ENCODE assay signal across 1 cellular context in genomic region chr13:51995677-51996551, GRCh38.
TF ChIP-seq lines count a peak whose summit lies in the region.

No MANE protein-coding gene starts in this region.

TF ChIP-seq in K562, 482 proteins besides CTCF, POLR2A, EP300 and RAD21 (continued from another document):
- TF ChIP-seq UBTF (IDR thresholded peaks at IDR 0.05; ENCODE audit: borderline replicate concordance in 1 of 2, low read depth in 2 of 2, low read length in 2 of 2), result peak in 1 of 2 experiments; percentile 24; a peak in 1 of 4 replicates
- no peak for TF ChIP-seq KAT7 (CRISPR knock-in tag; IDR thresholded peaks at IDR 0.05; ENCODE audit: borderline replicate concordance)
- no peak for TF ChIP-seq GABPB1 (CRISPR knock-in tag; IDR thresholded peaks at IDR 0.05)
- TF ChIP-seq ZNF76 (CRISPR knock-in tag; IDR thresholded peaks at IDR 0.05; ENCODE audit: borderline replicate concordance), result no peak
- no peak for TF ChIP-seq MNT (conservative IDR thresholded peaks at IDR 0.05)
- no peak for TF ChIP-seq ETV1 (tag; conservative IDR thresholded peaks at IDR 0.05; ENCODE audit: low read depth)
- TF ChIP-seq SPI1 (IDR thresholded peaks at IDR 0.05; ENCODE audit: borderline replicate concordance, low read depth, low read length), result peak; percentile 68; the same call in 1 of the 2 replicates
- TF ChIP-seq MAX (CRISPR knock-in tag; IDR thresholded peaks at IDR 0.05), result no peak
- no peak for TF ChIP-seq YBX1 (IDR thresholded peaks at IDR 0.05)
- TF ChIP-seq ZBTB11 (CRISPR knock-in tag; IDR thresholded peaks at IDR 0.05), result peak in 1 of 3 experiments; percentile 54; a peak in 1 of 6 replicates
- no peak for TF ChIP-seq CHD4 (IDR thresholded peaks at IDR 0.05; ENCODE audit: insufficient read depth, insufficient replicate concordance, low read depth, low read length, poor library complexity, severe bottlenecking)
- TF ChIP-seq NONO (IDR thresholded peaks at IDR 0.05; ENCODE audit: low read depth in 2 of 2, low read length in 1 of 2), result no peak
- no peak for TF ChIP-seq MTF1 (CRISPR knock-in tag; IDR thresholded peaks at IDR 0.05; ENCODE audit: borderline replicate concordance)
- no peak for TF ChIP-seq ILF3 (IDR thresholded peaks at IDR 0.05; ENCODE audit: borderline replicate concordance)
